10 cellular contexts compared by ENCODE assay signal in the genomic region with DNA sequence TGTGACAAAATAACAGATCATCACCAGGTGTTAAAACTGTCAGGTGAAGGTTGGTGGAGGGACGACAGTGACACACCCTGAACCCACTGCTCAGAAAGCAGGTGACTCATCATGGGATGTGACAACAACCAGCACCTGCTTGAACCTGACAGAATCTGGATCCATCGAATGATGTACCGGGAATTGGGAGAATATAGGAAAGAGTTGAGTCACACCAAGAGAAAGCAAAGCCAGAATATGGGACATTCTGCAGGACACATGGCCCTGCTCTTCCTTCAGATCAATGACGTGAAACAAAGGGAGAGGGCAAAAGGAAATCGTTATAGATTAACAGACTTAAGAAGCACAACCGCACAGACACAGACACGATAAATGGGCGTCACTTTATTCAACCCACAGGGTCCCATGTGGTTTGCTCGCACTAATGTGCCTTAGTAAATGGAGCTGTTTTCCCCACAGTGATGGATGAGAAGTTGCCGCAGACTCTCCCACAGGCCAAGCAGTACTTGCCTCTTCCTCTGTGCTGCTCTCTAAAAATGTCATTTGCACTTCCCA.
DNase-seq lines count a peak whose midpoint lies in the region; ATAC-seq and TF ChIP-seq lines count a peak whose summit lies in the region.
"Had no signal": no experiment of that assay in that cellular context is flagged by ENCODE, and none has a peak within 500 bp of the region (broad histone marks: within the 10 kb centered on the region; RNA-seq: fewer than 3 reads in every experiment).

No MANE protein-coding gene starts in this region.

- POLR2A ChIA-PET in activated CD8-positive, alpha-beta T cell treated with anti-CD3 and anti-CD28 coated beads, Interleukin-2, amount 10 ng/mL, durations not matched to agents 7 days and 5 days (lab: Charles Lee) = interaction anchor here (0.6 to 1.1 kb wide), 6 partner anchors 64 to 197 kb away, joined by 3 to 4 read pairs (median 4); a partner anchor contains a TSS

- H3K9ac ChIP-seq in BLaER1 = no peak overlapping the region

- no peaks in the 10 kb centered on the region for H3K9me3 Mint-ChIP-seq in activated CD8-positive, alpha-beta T cell treated with anti-CD3 and anti-CD28 coated beads, Interleukin-2, amount 10 ng/mL, durations not matched to agents 7 days and 5 days (ENCODE audit: insufficient read depth)
- H3K9me3 Mint-ChIP-seq in glutamatergic neuron (ENCODE audit: unreplicated experiment) = peaks cover 13% of the 10 kb centered on the region

- peaks cover 38% of the 10 kb centered on the region for H3K4me1 ChIP-seq in BLaER1
- H3K4me1 ChIP-seq in BE2C = no peaks in the 10 kb centered on the region
- H3K4me1 ChIP-seq: sigmoid colon had no signal

- H3K27ac ChIP-seq in BLaER1 (no peak overlapping the region), KOPT-K1 (ENCODE audit: low read depth, low read length, poor library complexity, severe bottlenecking) (peak overlapping the region; percentile 89)
- H3K27ac ChIP-seq: sigmoid colon had no signal

- no peak overlapping the region for H3K4me3 ChIP-seq in BLaER1
- no peak overlapping the region for H3K4me3 ChIP-seq in BE2C (ENCODE audit: low read depth, low read length)
- H3K4me3 ChIP-seq: sigmoid colon had no signal

- H3K4me2 ChIP-seq in BLaER1 = peak overlapping the region; percentile 84

- H3K27me3 Mint-ChIP-seq in activated CD8-positive, alpha-beta T cell treated with anti-CD3 and anti-CD28 coated beads, Interleukin-2, amount 10 ng/mL, durations not matched to agents 7 days and 5 days (ENCODE audit: low read depth) = peaks cover 5% of the 10 kb centered on the region
- H3K27me3 Mint-ChIP-seq in glutamatergic neuron (ENCODE audit: unreplicated experiment) = peaks cover 4% of the 10 kb centered on the region

- peaks cover 50% of the 10 kb centered on the region for H3K4me1 Mint-ChIP-seq in activated CD8-positive, alpha-beta T cell treated with anti-CD3 and anti-CD28 coated beads, Interleukin-2, amount 10 ng/mL, durations not matched to agents 7 days and 5 days (ENCODE audit: low read depth)
- peaks cover 42% of the 10 kb centered on the region for H3K4me1 Mint-ChIP-seq in glutamatergic neuron (ENCODE audit: low read depth, unreplicated experiment)

- H3K36me3 ChIP-seq in BLaER1 (no peaks in the 10 kb centered on the region), KOPT-K1 (ENCODE audit: insufficient read depth, low read length) (no peaks in the 10 kb centered on the region), BE2C (no peaks in the 10 kb centered on the region)
- H3K36me3 ChIP-seq: sigmoid colon had no signal

- H3K36me3 Mint-ChIP-seq in activated CD8-positive, alpha-beta T cell treated with anti-CD3 and anti-CD28 coated beads, Interleukin-2, amount 10 ng/mL, durations not matched to agents 7 days and 5 days (ENCODE audit: low read depth) = no peaks in the 10 kb centered on the region
- no peaks in the 10 kb centered on the region for H3K36me3 Mint-ChIP-seq in glutamatergic neuron (ENCODE audit: unreplicated experiment)

- H3K9me3 ChIP-seq in BLaER1 (no peaks in the 10 kb centered on the region), KOPT-K1 (ENCODE audit: insufficient read depth, low read length, poor library complexity, severe bottlenecking) (no peaks in the 10 kb centered on the region), BE2C (no peaks in the 10 kb centered on the region)
- H3K9me3 ChIP-seq: sigmoid colon had no signal

- peak overlapping the region; percentile 37 for H3K4me3 Mint-ChIP-seq in activated CD8-positive, alpha-beta T cell treated with anti-CD3 and anti-CD28 coated beads, Interleukin-2, amount 10 ng/mL, durations not matched to agents 7 days and 5 days
- H3K4me3 Mint-ChIP-seq in glutamatergic neuron (ENCODE audit: unreplicated experiment) = peak overlapping the region; percentile 44

- DNase-seq in activated CD8-positive, alpha-beta T cell treated with anti-CD3 and anti-CD28 coated beads, Interleukin-2, amount 10 ng/mL, durations not matched to agents 7 days and 5 days = peak; percentile 71
- peak; percentile 51 for DNase-seq in glutamatergic neuron
- no peak for DNase-seq in dedifferentiated amniotic fluid mesenchymal stem cell (ENCODE audit: extremely low spot score)
- no peak for DNase-seq in BE2C
- DNase-seq in GM19238 (ENCODE audit: insufficient read length, low spot score) = no peak
- DNase-seq: Kasumi-1, sigmoid colon had no signal

- no peaks in the 10 kb centered on the region for H4K20me1 ChIP-seq in BLaER1

- peak overlapping the region; percentile 71 for H3K27ac Mint-ChIP-seq in activated CD8-positive, alpha-beta T cell treated with anti-CD3 and anti-CD28 coated beads, Interleukin-2, amount 10 ng/mL, durations not matched to agents 7 days and 5 days
- H3K27ac Mint-ChIP-seq in glutamatergic neuron (ENCODE audit: unreplicated experiment) = peak overlapping the region; percentile 99

- ATAC-seq in activated CD8-positive, alpha-beta T cell treated with anti-CD3 and anti-CD28 coated beads, Interleukin-2, amount 10 ng/mL, durations not matched to agents 7 days and 5 days = peak; percentile 79
- ATAC-seq in HG02884 (IDR thresholded peaks at IDR 0.05; ENCODE audit: unreplicated experiment) = no peak

- CTCF ChIA-PET in activated CD8-positive, alpha-beta T cell treated with anti-CD3 and anti-CD28 coated beads, Interleukin-2, amount 10 ng/mL, durations not matched to agents 7 days and 5 days (lab: Charles Lee) = interaction anchor here (0.7 to 5.7 kb wide), 9 partner anchors 12 to 229 kb away, joined by 3 to 62 read pairs (median 7); a partner anchor contains a TSS

- no peak for TF ChIP-seq CTCF in glutamatergic neuron (IDR thresholded peaks at IDR 0.05; ENCODE audit: partially characterized antibody, unreplicated experiment)
- no peak for TF ChIP-seq CTCF in BE2C (IDR thresholded peaks at IDR 0.05; ENCODE audit: low read depth, low read length)

- H3K27me3 ChIP-seq in BLaER1 (no peaks in the 10 kb centered on the region), BE2C (no peaks in the 10 kb centered on the region)
- H3K27me3 ChIP-seq: sigmoid colon had no signal

Comparison
In these comparisons a context has a peak if more than half of its experiments do, and no peak if none do; other contexts are left out.
1. DNase-seq: peak in activated CD8-positive, alpha-beta T cell treated with anti-CD3 and anti-CD28 coated beads, Interleukin-2, amount 10 ng/mL, durations not matched to agents 7 days and 5 days (single experiment) and glutamatergic neuron (single experiment); none in dedifferentiated amniotic fluid mesenchymal stem cell (single experiment), BE2C (single experiment) and GM19238 (single experiment).